14 cellular contexts compared by ENCODE assay signal in genomic region chr15:32148833-32149555, GRCh38.
DNase-seq lines count a peak whose midpoint lies in the region; ATAC-seq and TF ChIP-seq lines count a peak whose summit lies in the region.
"Had no signal": no experiment of that assay in that cellular context is flagged by ENCODE, and none has a peak within 500 bp of the region (broad histone marks: within the 10 kb centered on the region; RNA-seq: fewer than 3 reads in every experiment).

No MANE protein-coding gene starts in this region.

- H3K4me1 ChIP-seq in RWPE2 (ENCODE audit: insufficient read depth, poor library complexity, severe bottlenecking) = no peaks in the 10 kb centered on the region
- H3K4me1 ChIP-seq: Caco-2 had no signal

- H3K4me3 Mint-ChIP-seq in nephron progenitor cell = no peak overlapping the region
- H3K4me3 Mint-ChIP-seq in activated CD4-positive, alpha-beta memory T cell treated with anti-CD3 and anti-CD28 coated beads for 36 hours = no peak overlapping the region
- H3K4me3 Mint-ChIP-seq: CD4-positive, alpha-beta T cell; H9; IgD-negative memory B cell had no signal

- no peak for TF ChIP-seq CTCF in RWPE2 (IDR thresholded peaks at IDR 0.05; ENCODE audit: poor library complexity, severe bottlenecking)
- TF ChIP-seq CTCF in nephron progenitor cell (IDR thresholded peaks at IDR 0.05) = no peak

- DNase-seq in Daoy (ENCODE audit: low read depth) (peak; percentile 62), RWPE2 (ENCODE audit: low spot score) (peak; percentile 26), nephron progenitor cell (no peak), NCI-H526 treated with DMSO at 0.1 percent for 48 hours (lab: John Stamatoyannopoulos, UW) (no peak)
- no peak for DNase-seq in stimulated activated naive CD4-positive, alpha-beta T cell (lab: John Stamatoyannopoulos, UW)
- no peak for DNase-seq in activated CD4-positive, alpha-beta memory T cell treated with anti-CD3 and anti-CD28 coated beads for 36 hours
- DNase-seq: ACHN; Caco-2; CD4-positive, alpha-beta T cell; H9 had no signal

- H3K36me3 Mint-ChIP-seq in nephron progenitor cell (ENCODE audit: low read depth) = peaks cover 5% of the 10 kb centered on the region
- no peaks in the 10 kb centered on the region for H3K36me3 Mint-ChIP-seq in activated CD4-positive, alpha-beta memory T cell treated with anti-CD3 and anti-CD28 coated beads for 36 hours

- no peaks in the 10 kb centered on the region for H3K36me3 ChIP-seq in RWPE2 (ENCODE audit: low read depth)

- peaks cover 24% of the 10 kb centered on the region for H3K4me1 Mint-ChIP-seq in nephron progenitor cell
- no peaks in the 10 kb centered on the region for H3K4me1 Mint-ChIP-seq in activated CD4-positive, alpha-beta memory T cell treated with anti-CD3 and anti-CD28 coated beads for 36 hours (ENCODE audit: low read depth)
- H3K4me1 Mint-ChIP-seq: IgD-negative memory B cell had no signal

- no peak for ATAC-seq in RWPE2 (ENCODE audit: low read depth)
- ATAC-seq: GM12878, HepG2 had no signal

- H3K9me3 Mint-ChIP-seq in nephron progenitor cell = peaks cover 5% of the 10 kb centered on the region
- no peaks in the 10 kb centered on the region for H3K9me3 Mint-ChIP-seq in activated CD4-positive, alpha-beta memory T cell treated with anti-CD3 and anti-CD28 coated beads for 36 hours
- H3K9me3 Mint-ChIP-seq: CD4-positive, alpha-beta T cell; H9 had no signal

- POLR2A ChIA-PET in activated CD4-positive, alpha-beta memory T cell treated with anti-CD3 and anti-CD28 coated beads for 36 hours (lab: Charles Lee) = no interaction called here

- intact Hi-C loops in activated CD4-positive, alpha-beta memory T cell treated with anti-CD3 and anti-CD28 coated beads for 36 hours (cut with micrococcal nuclease) = no loop called here

- peak overlapping the region; percentile 50 for H3K27ac Mint-ChIP-seq in nephron progenitor cell
- no peak overlapping the region for H3K27ac Mint-ChIP-seq in activated CD4-positive, alpha-beta memory T cell treated with anti-CD3 and anti-CD28 coated beads for 36 hours
- H3K27ac Mint-ChIP-seq: CD4-positive, alpha-beta T cell; IgD-negative memory B cell had no signal

- H3K4me3 ChIP-seq in RWPE2 (ENCODE audit: severe bottlenecking) = no peak overlapping the region
- H3K4me3 ChIP-seq: GM12878 had no signal

- CTCF ChIA-PET in activated CD4-positive, alpha-beta memory T cell treated with anti-CD3 and anti-CD28 coated beads for 36 hours (lab: Charles Lee) = no interaction called here

- no peak overlapping the region for H3K27ac ChIP-seq in RWPE2 (ENCODE audit: poor library complexity, severe bottlenecking)
- H3K27ac ChIP-seq: C4-2B had no signal

- no peaks in the 10 kb centered on the region for H3K9me3 ChIP-seq in RWPE2 (ENCODE audit: severe bottlenecking)
- H3K9me3 ChIP-seq: Caco-2 had no signal

- peaks cover 18% of the 10 kb centered on the region for H3K27me3 ChIP-seq in RWPE2 (ENCODE audit: insufficient read depth, poor library complexity, severe bottlenecking)

- peaks cover 4% of the 10 kb centered on the region for H3K27me3 Mint-ChIP-seq in nephron progenitor cell (ENCODE audit: low read depth, poor library complexity)
- H3K27me3 Mint-ChIP-seq in activated CD4-positive, alpha-beta memory T cell treated with anti-CD3 and anti-CD28 coated beads for 36 hours = peaks cover 11% of the 10 kb centered on the region
- H3K27me3 Mint-ChIP-seq: IgD-negative memory B cell had no signal

Comparison
In these comparisons a context has a peak if more than half of its experiments do, and no peak if none do; other contexts are left out.
1. DNase-seq: peak in Daoy (single experiment) and RWPE2 (single experiment); none in nephron progenitor cell (single experiment), stimulated activated naive CD4-positive, alpha-beta T cell (0 of 6), NCI-H526 treated with DMSO at 0.1 percent for 48 hours (single experiment) and activated CD4-positive, alpha-beta memory T cell treated with anti-CD3 and anti-CD28 coated beads for 36 hours (single experiment).